Comparison of ENCODE assay signal across 12 cellular contexts in genomic region chr3:123636431-123636841, GRCh38.
DNase-seq lines count a peak whose midpoint lies in the region; ATAC-seq and TF ChIP-seq lines count a peak whose summit lies in the region.
"Had no signal": no experiment of that assay in that cellular context is flagged by ENCODE, and none has a peak within 500 bp of the region (broad histone marks: within the 10 kb centered on the region; RNA-seq: fewer than 3 reads in every experiment).

No MANE protein-coding gene starts in this region.

- H3K36me3 ChIP-seq in WERI-Rb-1 (no peaks in the 10 kb centered on the region), subcutaneous abdominal adipose tissue (ENCODE audit: control insufficient read depth in 5 of 5, insufficient read depth in 5 of 5, low read length in 5 of 5) (peaks cover 4 to 58% (median 35%) of the 10 kb centered on the region in 5 donors)

- TF ChIP-seq CTCF in WERI-Rb-1 (IDR thresholded peaks at IDR 0.05; ENCODE audit: low read depth, low read length): no peak

- peaks cover 4 to 61% (median 57%) of the 10 kb centered on the region in 5 donors for H3K4me1 ChIP-seq in subcutaneous abdominal adipose tissue (ENCODE audit: control insufficient read depth in 5 of 5, insufficient read depth in 5 of 5, low read length in 5 of 5)

- H3K4me3 ChIP-seq in WERI-Rb-1 (ENCODE audit: low read depth, low read length): no peak overlapping the region
- H3K4me3 ChIP-seq in subcutaneous abdominal adipose tissue (ENCODE audit: low read depth in 1 of 5, low read length in 5 of 5): no peak overlapping the region
- H3K4me3 ChIP-seq: A549 had no signal

- H3K9me3 ChIP-seq in WERI-Rb-1 (ENCODE audit: severe bottlenecking) (no peaks in the 10 kb centered on the region), subcutaneous abdominal adipose tissue (ENCODE audit: control insufficient read depth in 5 of 5, low read length in 5 of 5) (no peaks in the 10 kb centered on the region)
- H3K9me3 ChIP-seq: A549 had no signal

- H3K27ac ChIP-seq in WERI-Rb-1 (peak overlapping the region; percentile 59), subcutaneous abdominal adipose tissue (ENCODE audit: low read depth, low read length) (peak overlapping the region; percentile 81)
- H3K27ac ChIP-seq: A549, HL-60 had no signal

- DNase-seq in NCI-H1417 (lab: John Stamatoyannopoulos, UW): peak; percentile 35 to 68 (median 64)
- no peak for DNase-seq in NCI-H1417 treated with DMSO at 0.1 percent for 48 hours (lab: John Stamatoyannopoulos, UW)
- DNase-seq in WERI-Rb-1: peak; percentile 97
- DNase-seq in left kidney (ENCODE audit: low read depth, low spot score): peak; percentile 72
- no peak for DNase-seq in hypothalamus (lab: John Stamatoyannopoulos, UW)
- DNase-seq in cerebellar cortex (ENCODE audit: low spot score): no peak
- DNase-seq: activated CD8-positive, alpha-beta memory T cell treated with anti-CD3 and anti-CD28 coated beads, Interleukin-2, amount 50 U/mL, for 48 hours; DMS153 had no signal

- no peak for ATAC-seq in GM18520 (IDR thresholded peaks at IDR 0.05; ENCODE audit: unreplicated experiment)

- H3K9ac ChIP-seq in subcutaneous abdominal adipose tissue (ENCODE audit: low read length in 5 of 5): no peak overlapping the region

- no peaks in the 10 kb centered on the region for H3K27me3 ChIP-seq in WERI-Rb-1 (ENCODE audit: insufficient read depth, low read depth, severe bottlenecking)
- no peaks in the 10 kb centered on the region for H3K27me3 ChIP-seq in subcutaneous abdominal adipose tissue (ENCODE audit: control insufficient read depth in 5 of 5, insufficient read depth in 4 of 5, low read length in 5 of 5)

Comparison
In these comparisons a context has a peak if more than half of its experiments do, and no peak if none do; other contexts are left out.
1. DNase-seq: peak in NCI-H1417 (3 of 3), WERI-Rb-1 (single experiment) and left kidney (single experiment); none in NCI-H1417 treated with DMSO at 0.1 percent for 48 hours (single experiment), hypothalamus (0 of 51) and cerebellar cortex (single experiment).